8 cellular contexts compared by ENCODE assay signal in the genomic region with DNA sequence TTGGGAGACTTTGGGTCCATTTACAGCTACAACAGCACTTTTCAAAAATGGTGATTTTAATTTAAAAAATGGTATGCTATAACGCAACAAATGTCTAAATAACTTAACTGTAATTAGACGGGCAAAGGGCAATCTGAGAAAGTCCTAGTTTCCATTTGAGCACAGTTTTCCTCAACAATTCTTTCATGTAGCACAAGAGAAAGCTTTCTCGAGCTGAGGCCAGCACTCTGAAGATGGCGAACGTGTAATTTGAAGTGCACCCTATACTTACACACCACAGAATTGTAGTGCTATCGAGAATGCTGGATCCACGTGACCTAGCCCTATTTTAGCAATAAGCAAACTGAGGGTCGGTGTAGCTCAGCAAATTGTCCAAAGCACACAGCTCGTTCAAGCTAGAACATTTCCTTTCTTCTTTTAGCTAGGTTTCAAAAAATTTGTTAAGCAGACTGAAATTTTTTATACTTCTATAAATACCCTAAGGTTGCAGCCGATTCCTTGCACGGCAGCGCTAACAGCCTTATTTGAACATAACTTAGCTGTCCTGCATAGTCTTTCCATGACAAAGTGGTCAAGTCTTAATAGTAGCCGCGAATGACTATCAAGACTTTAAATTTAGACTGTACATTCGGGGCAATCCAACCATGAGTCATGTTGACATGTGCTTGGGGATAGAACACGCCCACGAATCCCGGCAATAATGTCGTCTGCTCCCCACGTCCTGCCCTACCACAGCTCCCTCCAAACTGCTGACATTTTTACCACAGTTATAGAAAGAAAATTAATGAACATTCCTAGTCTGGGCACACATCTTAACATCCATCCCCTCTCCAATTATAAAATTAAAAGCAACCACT.
DNase-seq lines count a peak whose midpoint lies in the region; ATAC-seq and TF ChIP-seq lines count a peak whose summit lies in the region.

No MANE protein-coding gene starts in this region.

- no peak for ATAC-seq in GM18861 (IDR thresholded peaks at IDR 0.05; ENCODE audit: unreplicated experiment)

- in situ Hi-C loops in astrocyte of the cerebellum (cut with HindIII; ENCODE audit: low sequenced_read_pairs) = loop anchor here (25.0 kb wide), 1 partner anchor 987 kb away; no protein-coding TSS in a partner anchor

- TF ChIP-seq CTCF in astrocyte of the cerebellum (IDR thresholded peaks at IDR 0.05; ENCODE audit: low read depth, low read length, missing control alignments) = no peak

- peak; percentile 39 for DNase-seq in stimulated activated CD4-positive, alpha-beta T cell treated with anti-CD3 and anti-CD28 coated beads, Interleukin-15, amount 100 ng/mL, for 24 hours
- no peak for DNase-seq in stimulated activated CD4-positive, alpha-beta T cell treated with anti-CD3 and anti-CD28 coated beads, Interleukin-2, amount 100 ng/mL, for 48 hours
- DNase-seq in astrocyte of the cerebellum (ENCODE audit: low read depth) (peak; percentile 74), iris pigment epithelial cell (ENCODE audit: low read depth) (peak; percentile 90), superior temporal gyrus (ENCODE audit: extremely low spot score) (peak; percentile 60), SHP77 treated with DMSO at 0.1 percent for 48 hours (lab: John Stamatoyannopoulos, UW) (no peak), NCI-H1930 (lab: John Stamatoyannopoulos, UW) (no peak)

- no peak overlapping the region for H3K4me3 ChIP-seq in astrocyte of the cerebellum (ENCODE audit: low read depth, low read length)

Comparison
In these comparisons a context has a peak if more than half of its experiments do, and no peak if none do; other contexts are left out.
1. DNase-seq: peak in stimulated activated CD4-positive, alpha-beta T cell treated with anti-CD3 and anti-CD28 coated beads, Interleukin-15, amount 100 ng/mL, for 24 hours (single experiment), astrocyte of the cerebellum (single experiment), iris pigment epithelial cell (single experiment) and superior temporal gyrus (single experiment); none in stimulated activated CD4-positive, alpha-beta T cell treated with anti-CD3 and anti-CD28 coated beads, Interleukin-2, amount 100 ng/mL, for 48 hours (0 of 2), SHP77 treated with DMSO at 0.1 percent for 48 hours (single experiment) and NCI-H1930 (0 of 2).